In genomic region chr19:35978832-35979365, GRCh38 we compare ENCODE assay signal across 1 cellular context.
TF ChIP-seq lines count a peak whose summit lies in the region.

No MANE protein-coding gene starts in this region.

TF ChIP-seq in H1, 55 proteins besides CTCF, POLR2A, EP300 and RAD21:
- no peak for TF ChIP-seq MAX (IDR thresholded peaks at IDR 0.05)
- TF ChIP-seq CBX8 (IDR thresholded peaks at IDR 0.05; ENCODE audit: borderline replicate concordance, low read depth, low read length) = no peak
- no peak for TF ChIP-seq RNF2 (IDR thresholded peaks at IDR 0.05; ENCODE audit: borderline replicate concordance, low read depth, low read length, missing control alignments, poor library complexity, severe bottlenecking)
- TF ChIP-seq SIX5 (IDR thresholded peaks at IDR 0.05; ENCODE audit: low read depth, low read length) = no peak
- TF ChIP-seq CTBP2 (IDR thresholded peaks at IDR 0.05; ENCODE audit: borderline replicate concordance, insufficient read depth, insufficient read length, low read length) = no peak
- TF ChIP-seq ASH2L (IDR thresholded peaks at IDR 0.05; ENCODE audit: low read length) = no peak
- TF ChIP-seq JUN (IDR thresholded peaks at IDR 0.05; ENCODE audit: low read depth, low read length) = no peak
- TF ChIP-seq KDM5A (IDR thresholded peaks at IDR 0.05; ENCODE audit: low read length) = no peak
TF ChIP-seq in H1: peak in this region for 0.
